Comparison of ENCODE assay signal across 15 cellular contexts in the genomic region with DNA sequence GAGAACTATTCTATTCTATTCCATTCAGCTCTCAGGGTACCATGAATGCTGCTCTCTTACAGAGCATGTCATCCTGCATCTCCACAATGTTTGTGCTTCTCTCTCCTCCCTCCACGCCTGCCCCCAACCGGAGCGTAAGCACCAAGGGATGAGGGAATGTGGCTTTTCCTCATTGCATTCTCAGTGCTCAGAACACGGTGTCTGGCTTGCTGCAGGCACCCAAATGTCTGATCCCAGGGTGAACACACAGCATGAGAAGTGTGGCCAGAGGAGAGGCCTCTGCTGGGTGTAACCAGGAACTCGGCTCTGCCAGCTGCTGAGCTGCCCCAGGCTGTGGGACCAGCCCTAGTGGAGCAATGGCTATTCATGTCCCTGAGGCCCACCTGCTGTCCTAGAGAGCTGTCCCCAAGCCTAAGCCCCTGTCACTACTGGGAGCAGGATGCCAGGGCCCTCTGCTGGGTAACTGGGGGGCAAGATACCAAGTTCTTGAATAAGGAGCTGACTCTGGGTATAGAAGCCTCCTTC. TPM values are rescaled to one million over a fixed set of nuclear protein-coding genes. Genes with fewer than 3 reads are reported as not detected.
A peak's percentile ranks its signal among the peaks of the same experiment; 100 is the strongest.
DNase-seq lines count a peak whose midpoint lies in the region; ATAC-seq lines count a peak whose summit lies in the region.
"Had no signal": no experiment of that assay in that cellular context is flagged by ENCODE, and none has a peak within 500 bp of the region (broad histone marks: within the 10 kb centered on the region; RNA-seq: fewer than 3 reads in every experiment).

No MANE protein-coding gene starts in this region.

- H3K27me3 ChIP-seq in muscle layer of colon (ENCODE audit: control insufficient read depth in 1 of 2, insufficient read depth in 2 of 2, low read length in 2 of 2): no peaks in the 10 kb centered on the region
- H3K27me3 ChIP-seq in rectal smooth muscle tissue (ENCODE audit: control insufficient read depth, insufficient read depth, low read length): peaks cover 1% of the 10 kb centered on the region

- no peak overlapping the region for H3K9ac ChIP-seq in muscle layer of colon (ENCODE audit: low read length)
- no peak overlapping the region for H3K9ac ChIP-seq in rectal smooth muscle tissue (ENCODE audit: low read length)

- no peak for ATAC-seq in left cardiac atrium
- no peak for ATAC-seq in HG03354 (IDR thresholded peaks at IDR 0.05; ENCODE audit: poor library complexity, severe bottlenecking, unreplicated experiment)
- ATAC-seq: CD8-positive, alpha-beta T cell had no signal

- no peak overlapping the region for H3K4me3 ChIP-seq in muscle layer of colon (ENCODE audit: low read depth in 1 of 2, low read length in 2 of 2)
- no peak overlapping the region for H3K4me3 ChIP-seq in rectal smooth muscle tissue (ENCODE audit: low read length)

- intact Hi-C loops in cardiac septum (cut with DNase I): no loop called here
- intact Hi-C loops in left cardiac atrium (cut with DNase I): no loop called here

- H3K9me3 ChIP-seq in muscle layer of colon (ENCODE audit: low read length): no peaks in the 10 kb centered on the region

- H3K36me3 ChIP-seq in muscle layer of colon (ENCODE audit: insufficient read depth, low read length) (no peaks in the 10 kb centered on the region), rectal smooth muscle tissue (ENCODE audit: control insufficient read depth, insufficient read depth, low read length) (peaks cover 2% of the 10 kb centered on the region)

- H3K4me1 ChIP-seq in muscle layer of colon (ENCODE audit: insufficient read depth, low read length) (peaks cover 40% of the 10 kb centered on the region), rectal smooth muscle tissue (ENCODE audit: control insufficient read depth, insufficient read depth, low read length) (peaks cover 30% of the 10 kb centered on the region)

- peak; percentile 19 for DNase-seq in cardiac septum (ENCODE audit: low spot score)
- DNase-seq in left cardiac atrium: no peak
- no peak for DNase-seq in T-helper 1 cell
- no peak for DNase-seq in NCI-H1436 treated with DMSO at 0.1 percent for 48 hours (lab: John Stamatoyannopoulos, UW)
- DNase-seq: CD8-positive, alpha-beta T cell; COR-L47; DMS153; DND-41; GDM1; HCEC 1CT; HFFc6 had no signal

- H3K27ac ChIP-seq in muscle layer of colon (ENCODE audit: low read depth, low read length) (peak overlapping the region; percentile 10), rectal smooth muscle tissue (ENCODE audit: low read depth, low read length) (peak overlapping the region; percentile 51)
- H3K27ac ChIP-seq: 22Rv1 had no signal

RNA-seq across cellular contexts. Expression of gene OLFML2B, which starts 38.3 kb away (rescaled TPM):
- total RNA-seq in cardiac septum (6.4 TPM), left cardiac atrium (10 to 100 TPM in 1 of 2 donors, 1 to 10 TPM in 1; 5.8 to 11.4 TPM)
- total RNA-seq: CD8-positive, alpha-beta T cell had no signal
